In genomic region chr16:73054732-73055481, GRCh38 we compare ENCODE assay signal across 10 cellular contexts. TPM values are rescaled to one million over a fixed set of nuclear protein-coding genes. Genes with fewer than 3 reads are reported as not detected.
DNase-seq lines count a peak whose midpoint lies in the region; ATAC-seq, FAIRE-seq and TF ChIP-seq lines count a peak whose summit lies in the region.
"Had no signal": no experiment of that assay in that cellular context is flagged by ENCODE, and none has a peak within 500 bp of the region (broad histone marks: within the 10 kb centered on the region; RNA-seq: fewer than 3 reads in every experiment).

No MANE protein-coding gene starts in this region.

- H3K27me3 ChIP-seq in right atrium auricular region: no peaks in the 10 kb centered on the region
- H3K27me3 ChIP-seq in ascending aorta: no peaks in the 10 kb centered on the region

- H3K9me3 ChIP-seq in right atrium auricular region: no peaks in the 10 kb centered on the region
- no peaks in the 10 kb centered on the region for H3K9me3 ChIP-seq in ascending aorta

- no peak for DNase-seq in right atrium auricular region (ENCODE audit: low spot score)
- DNase-seq in Right ventricle myocardium superior: no peak
- no peak for DNase-seq in ascending aorta (ENCODE audit: low spot score in 2 of 2)
- DNase-seq in left kidney (ENCODE audit: low read depth, low spot score): peak; percentile 86
- DNase-seq in H54 (ENCODE audit: insufficient read length, low spot score): no peak
- no peak for DNase-seq in medulla oblongata (ENCODE audit: extremely low spot score)
- no peak for DNase-seq in activated CD4-positive, alpha-beta memory T cell treated with anti-CD3 and anti-CD28 coated beads, Interleukin-2, amount 10 ng/mL, durations not matched to agents 7 days and 5 days
- DNase-seq in NCI-H2171 treated with DMSO at 0.1 percent for 48 hours (lab: John Stamatoyannopoulos, UW): no peak
- DNase-seq: MM.1S had no signal

- peaks cover 13% of the 10 kb centered on the region for H3K4me1 Mint-ChIP-seq in activated CD4-positive, alpha-beta memory T cell treated with anti-CD3 and anti-CD28 coated beads, Interleukin-2, amount 10 ng/mL, durations not matched to agents 7 days and 5 days

- TF ChIP-seq CTCF in right atrium auricular region (IDR thresholded peaks at IDR 0.05) (no peak), ascending aorta (IDR thresholded peaks at IDR 0.05) (no peak)

- no peak for TF ChIP-seq POLR2A in H54 (IDR thresholded peaks at IDR 0.05; ENCODE audit: low read depth, low read length)

- H3K27me3 Mint-ChIP-seq in activated CD4-positive, alpha-beta memory T cell treated with anti-CD3 and anti-CD28 coated beads, Interleukin-2, amount 10 ng/mL, durations not matched to agents 7 days and 5 days: peaks cover 40% of the 10 kb centered on the region

- H3K4me3 ChIP-seq in right atrium auricular region: peak overlapping the region; percentile 3 to 81
- peak overlapping the region; percentile 85 to 88 for H3K4me3 ChIP-seq in ascending aorta

- ATAC-seq in Right ventricle myocardium superior (ENCODE audit: poor library complexity): no peak

- H3K36me3 Mint-ChIP-seq in activated CD4-positive, alpha-beta memory T cell treated with anti-CD3 and anti-CD28 coated beads, Interleukin-2, amount 10 ng/mL, durations not matched to agents 7 days and 5 days (ENCODE audit: low read depth): no peaks in the 10 kb centered on the region
- H3K36me3 Mint-ChIP-seq: activated naive CD8-positive, alpha-beta T cell had no signal

- H3K4me1 ChIP-seq in right atrium auricular region (peaks cover 0 to 54% of the 10 kb centered on the region in 2 donors), ascending aorta (peaks cover 11 to 39% of the 10 kb centered on the region in 2 donors)

- CTCF ChIA-PET in activated CD4-positive, alpha-beta memory T cell treated with anti-CD3 and anti-CD28 coated beads, Interleukin-2, amount 10 ng/mL, durations not matched to agents 7 days and 5 days (lab: Charles Lee): no interaction called here

- no peak overlapping the region for H3K4me3 Mint-ChIP-seq in activated CD4-positive, alpha-beta memory T cell treated with anti-CD3 and anti-CD28 coated beads, Interleukin-2, amount 10 ng/mL, durations not matched to agents 7 days and 5 days
- H3K4me3 Mint-ChIP-seq: activated naive CD8-positive, alpha-beta T cell had no signal

- POLR2A ChIA-PET in activated CD4-positive, alpha-beta memory T cell treated with anti-CD3 and anti-CD28 coated beads, Interleukin-2, amount 10 ng/mL, durations not matched to agents 7 days and 5 days (lab: Charles Lee): no interaction called here

- peak overlapping the region; percentile 90 to 91 for H3K27ac ChIP-seq in right atrium auricular region
- peak overlapping the region; percentile 98 to 99 for H3K27ac ChIP-seq in ascending aorta

- H3K9me3 Mint-ChIP-seq in activated CD4-positive, alpha-beta memory T cell treated with anti-CD3 and anti-CD28 coated beads, Interleukin-2, amount 10 ng/mL, durations not matched to agents 7 days and 5 days: no peaks in the 10 kb centered on the region

- no peak overlapping the region for H3K27ac Mint-ChIP-seq in activated CD4-positive, alpha-beta memory T cell treated with anti-CD3 and anti-CD28 coated beads, Interleukin-2, amount 10 ng/mL, durations not matched to agents 7 days and 5 days
- H3K27ac Mint-ChIP-seq: activated naive CD8-positive, alpha-beta T cell had no signal

- intact Hi-C loops in Right ventricle myocardium superior (cut with DNase I): loop anchor here (10.0 kb wide), 1 partner anchor 110 kb away; no protein-coding TSS in a partner anchor
- intact Hi-C loops in ascending aorta (cut with DNase I): loop anchor here (5.0 to 10.0 kb wide), 3 partner anchors 37 to 390 kb away; no protein-coding TSS in a partner anchor

- H3K36me3 ChIP-seq in right atrium auricular region: no peaks in the 10 kb centered on the region
- H3K36me3 ChIP-seq in ascending aorta: no peaks in the 10 kb centered on the region

- no peak for FAIRE-seq in H54 (lab: Jason Lieb, UNC)

RNA-seq across cellular contexts. Expression of gene ZFHX3, which starts 7.0 kb away (rescaled TPM):
- total RNA-seq in right atrium auricular region (10 to 100 TPM in 1 of 2 donors, 1 to 10 TPM in 1; 9.2 to 18.9 TPM), Right ventricle myocardium superior (8.3 TPM), ascending aorta (34.8 TPM)
- total RNA-seq in activated CD4-positive, alpha-beta memory T cell treated with anti-CD3 and anti-CD28 coated beads, Interleukin-2, amount 10 ng/mL, durations not matched to agents 7 days and 5 days: under 1 TPM; 0.38 to 0.43 TPM
